In the genomic region with DNA sequence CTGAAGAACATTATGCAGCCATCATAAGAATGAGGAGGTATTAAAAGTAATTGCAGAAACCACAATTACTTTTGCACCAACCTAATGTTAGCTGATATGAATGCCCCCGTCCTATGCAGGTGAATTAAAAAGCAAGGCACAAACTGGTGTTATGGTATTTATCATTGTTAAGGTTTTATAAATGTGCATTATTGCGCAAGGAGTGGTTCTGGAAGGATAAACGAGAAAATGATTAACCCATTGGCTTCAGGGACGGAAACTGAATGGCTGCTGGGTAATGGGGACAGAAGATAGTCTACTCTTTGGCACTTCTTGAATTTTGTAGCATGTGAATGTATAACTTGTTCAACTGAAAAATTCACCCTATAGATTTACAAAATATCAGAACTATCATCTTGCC, we compare ENCODE assay signal across 2 cellular contexts.
A peak's percentile ranks its signal among the peaks of the same experiment; 100 is the strongest.
TF ChIP-seq lines count a peak whose summit lies in the region.

No MANE protein-coding gene starts in this region.

TF ChIP-seq in HepG2, 621 proteins besides CTCF, POLR2A, EP300 and RAD21 (continued from another document):
- TF ChIP-seq HNRNPK (IDR thresholded peaks at IDR 0.05; ENCODE audit: low read depth, low read length, poor library complexity, severe bottlenecking) = no peak
- TF ChIP-seq ZKSCAN8 (CRISPR knock-in tag; IDR thresholded peaks at IDR 0.05; ENCODE audit: borderline replicate concordance) = no peak
- TF ChIP-seq, protein P1, sequence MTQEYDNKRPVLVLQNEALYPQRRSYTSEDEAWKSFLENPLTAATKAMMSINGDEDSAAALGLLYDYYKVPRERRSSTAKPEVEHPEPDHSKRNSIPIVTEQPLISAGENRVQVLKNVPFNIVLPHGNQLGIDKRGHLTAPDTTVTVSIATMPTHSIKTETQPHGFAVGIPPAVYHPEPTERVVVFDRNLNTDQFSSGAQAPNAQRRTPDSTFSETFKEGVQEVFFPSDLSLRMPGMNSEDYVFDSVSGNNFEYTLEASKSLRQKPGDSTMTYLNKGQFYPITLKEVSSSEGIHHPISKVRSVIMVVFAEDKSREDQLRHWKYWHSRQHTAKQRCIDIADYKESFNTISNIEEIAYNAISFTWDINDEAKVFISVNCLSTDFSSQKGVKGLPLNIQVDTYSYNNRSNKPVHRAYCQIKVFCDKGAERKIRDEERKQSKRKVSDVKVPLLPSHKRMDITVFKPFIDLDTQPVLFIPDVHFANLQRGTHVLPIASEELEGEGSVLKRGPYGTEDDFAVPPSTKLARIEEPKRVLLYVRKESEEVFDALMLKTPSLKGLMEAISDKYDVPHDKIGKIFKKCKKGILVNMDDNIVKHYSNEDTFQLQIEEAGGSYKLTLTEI (CRISPR knock-in tag; conservative IDR thresholded peaks at IDR 0.05) = no peak
- no peak for TF ChIP-seq ZNF432 (CRISPR knock-in tag; IDR thresholded peaks at IDR 0.05; ENCODE audit: borderline replicate concordance)
- TF ChIP-seq HES4 (CRISPR knock-in tag; IDR thresholded peaks at IDR 0.05; ENCODE audit: borderline replicate concordance) = no peak
- no peak for TF ChIP-seq ZNF224 (CRISPR knock-in tag; IDR thresholded peaks at IDR 0.05)
- TF ChIP-seq SKI (IDR thresholded peaks at IDR 0.05; ENCODE audit: partially characterized antibody) = no peak
- TF ChIP-seq CEBPB (IDR thresholded peaks at IDR 0.05; ENCODE audit: borderline replicate concordance, low read depth, low read length) = peak; percentile 82
- TF ChIP-seq IRF2 (CRISPR knock-in tag; IDR thresholded peaks at IDR 0.05) = no peak
- TF ChIP-seq, protein P2, sequence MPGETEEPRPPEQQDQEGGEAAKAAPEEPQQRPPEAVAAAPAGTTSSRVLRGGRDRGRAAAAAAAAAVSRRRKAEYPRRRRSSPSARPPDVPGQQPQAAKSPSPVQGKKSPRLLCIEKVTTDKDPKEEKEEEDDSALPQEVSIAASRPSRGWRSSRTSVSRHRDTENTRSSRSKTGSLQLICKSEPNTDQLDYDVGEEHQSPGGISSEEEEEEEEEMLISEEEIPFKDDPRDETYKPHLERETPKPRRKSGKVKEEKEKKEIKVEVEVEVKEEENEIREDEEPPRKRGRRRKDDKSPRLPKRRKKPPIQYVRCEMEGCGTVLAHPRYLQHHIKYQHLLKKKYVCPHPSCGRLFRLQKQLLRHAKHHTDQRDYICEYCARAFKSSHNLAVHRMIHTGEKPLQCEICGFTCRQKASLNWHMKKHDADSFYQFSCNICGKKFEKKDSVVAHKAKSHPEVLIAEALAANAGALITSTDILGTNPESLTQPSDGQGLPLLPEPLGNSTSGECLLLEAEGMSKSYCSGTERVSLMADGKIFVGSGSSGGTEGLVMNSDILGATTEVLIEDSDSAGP (CRISPR knock-in tag; IDR thresholded peaks at IDR 0.05; ENCODE audit: borderline replicate concordance) = no peak
- TF ChIP-seq ZNF652 (CRISPR knock-in tag; IDR thresholded peaks at IDR 0.05; ENCODE audit: borderline replicate concordance, low read depth) = peak; percentile 60; the same call in 1 of the 2 replicates
- TF ChIP-seq, protein P3, sequence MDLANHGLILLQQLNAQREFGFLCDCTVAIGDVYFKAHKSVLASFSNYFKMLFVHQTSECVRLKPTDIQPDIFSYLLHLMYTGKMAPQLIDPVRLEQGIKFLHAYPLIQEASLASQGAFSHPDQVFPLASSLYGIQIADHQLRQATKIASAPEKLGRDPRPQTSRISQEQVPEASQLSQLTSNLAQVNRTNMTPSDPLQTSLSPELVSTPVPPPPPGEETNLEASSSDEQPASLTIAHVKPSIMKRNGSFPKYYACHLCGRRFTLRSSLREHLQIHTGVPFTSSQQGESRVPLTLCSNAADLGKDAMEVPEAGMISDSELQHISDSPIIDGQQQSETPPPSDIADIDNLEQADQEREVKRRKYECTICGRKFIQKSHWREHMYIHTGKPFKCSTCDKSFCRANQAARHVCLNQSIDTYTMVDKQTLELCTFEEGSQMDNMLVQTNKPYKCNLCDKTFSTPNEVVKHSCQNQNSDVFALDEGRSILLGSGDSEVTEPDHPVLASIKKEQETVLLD (CRISPR knock-in tag; IDR thresholded peaks at IDR 0.05; ENCODE audit: low read depth) = no peak
- no peak for TF ChIP-seq NCOR1 (IDR thresholded peaks at IDR 0.05; ENCODE audit: borderline replicate concordance, low read length)
- TF ChIP-seq ZNF253 (CRISPR knock-in tag; IDR thresholded peaks at IDR 0.05; ENCODE audit: borderline replicate concordance) = no peak
- no peak for TF ChIP-seq ZNF703 (CRISPR knock-in tag; IDR thresholded peaks at IDR 0.05; ENCODE audit: borderline replicate concordance)
- TF ChIP-seq ZNF605 (CRISPR knock-in tag; IDR thresholded peaks at IDR 0.05) = no peak
- no peak for TF ChIP-seq ZNF724P (CRISPR knock-in tag; IDR thresholded peaks at IDR 0.05; ENCODE audit: borderline replicate concordance)

TF ChIP-seq in K562, 482 proteins besides CTCF, POLR2A, EP300 and RAD21:
- TF ChIP-seq MYBL2 (IDR thresholded peaks at IDR 0.05; ENCODE audit: low read depth) = no peak
- no peak for TF ChIP-seq MYBL2 (CRISPR knock-in tag; IDR thresholded peaks at IDR 0.05; ENCODE audit: borderline replicate concordance)
- no peak for TF ChIP-seq BRCA1 (IDR thresholded peaks at IDR 0.05)
- no peak for TF ChIP-seq BRCA1 (CRISPR knock-in tag; IDR thresholded peaks at IDR 0.05)
- TF ChIP-seq, protein P4, sequence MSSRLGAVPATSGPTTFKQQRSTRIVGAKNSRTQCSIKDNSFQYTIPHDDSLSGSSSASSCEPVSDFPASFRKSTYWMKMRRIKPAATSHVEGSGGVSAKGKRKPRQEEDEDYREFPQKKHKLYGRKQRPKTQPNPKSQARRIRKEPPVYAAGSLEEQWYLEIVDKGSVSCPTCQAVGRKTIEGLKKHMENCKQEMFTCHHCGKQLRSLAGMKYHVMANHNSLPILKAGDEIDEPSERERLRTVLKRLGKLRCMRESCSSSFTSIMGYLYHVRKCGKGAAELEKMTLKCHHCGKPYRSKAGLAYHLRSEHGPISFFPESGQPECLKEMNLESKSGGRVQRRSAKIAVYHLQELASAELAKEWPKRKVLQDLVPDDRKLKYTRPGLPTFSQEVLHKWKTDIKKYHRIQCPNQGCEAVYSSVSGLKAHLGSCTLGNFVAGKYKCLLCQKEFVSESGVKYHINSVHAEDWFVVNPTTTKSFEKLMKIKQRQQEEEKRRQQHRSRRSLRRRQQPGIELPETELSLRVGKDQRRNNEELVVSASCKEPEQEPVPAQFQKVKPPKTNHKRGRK (tag; IDR thresholded peaks at IDR 0.05) = no peak
- no peak for TF ChIP-seq NEUROD1 (IDR thresholded peaks at IDR 0.05; ENCODE audit: borderline replicate concordance, low read depth, low read length, partially characterized antibody)
- TF ChIP-seq NONO (IDR thresholded peaks at IDR 0.05; ENCODE audit: low read depth in 2 of 2, low read length in 1 of 2) = no peak
- TF ChIP-seq, protein P5, sequence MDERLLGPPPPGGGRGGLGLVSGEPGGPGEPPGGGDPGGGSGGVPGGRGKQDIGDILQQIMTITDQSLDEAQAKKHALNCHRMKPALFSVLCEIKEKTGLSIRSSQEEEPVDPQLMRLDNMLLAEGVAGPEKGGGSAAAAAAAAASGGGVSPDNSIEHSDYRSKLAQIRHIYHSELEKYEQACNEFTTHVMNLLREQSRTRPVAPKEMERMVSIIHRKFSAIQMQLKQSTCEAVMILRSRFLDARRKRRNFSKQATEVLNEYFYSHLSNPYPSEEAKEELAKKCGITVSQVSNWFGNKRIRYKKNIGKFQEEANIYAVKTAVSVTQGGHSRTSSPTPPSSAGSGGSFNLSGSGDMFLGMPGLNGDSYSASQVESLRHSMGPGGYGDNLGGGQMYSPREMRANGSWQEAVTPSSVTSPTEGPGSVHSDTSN (CRISPR knock-in tag; IDR thresholded peaks at IDR 0.05; ENCODE audit: low read depth) = no peak
- TF ChIP-seq, protein P5 (tag; conservative IDR thresholded peaks at IDR 0.05; ENCODE audit: low read depth) = no peak
- peak; percentile 60 for TF ChIP-seq CEBPB (tag; IDR thresholded peaks at IDR 0.05)
- no peak for TF ChIP-seq IFI16 (CRISPR knock-in tag; IDR thresholded peaks at IDR 0.05)
- no peak for TF ChIP-seq CEBPG (CRISPR knock-in tag; IDR thresholded peaks at IDR 0.05)
- peak in 1 of 2 experiments; percentile 73; a peak in 2 of 4 replicates for TF ChIP-seq CEBPG (tag; conservative IDR thresholded peaks at IDR 0.05 in 1 of 2, IDR thresholded peaks at IDR 0.05 in 1 of 2)
